ENCODE assay signal across 27 cellular contexts in the genomic region with DNA sequence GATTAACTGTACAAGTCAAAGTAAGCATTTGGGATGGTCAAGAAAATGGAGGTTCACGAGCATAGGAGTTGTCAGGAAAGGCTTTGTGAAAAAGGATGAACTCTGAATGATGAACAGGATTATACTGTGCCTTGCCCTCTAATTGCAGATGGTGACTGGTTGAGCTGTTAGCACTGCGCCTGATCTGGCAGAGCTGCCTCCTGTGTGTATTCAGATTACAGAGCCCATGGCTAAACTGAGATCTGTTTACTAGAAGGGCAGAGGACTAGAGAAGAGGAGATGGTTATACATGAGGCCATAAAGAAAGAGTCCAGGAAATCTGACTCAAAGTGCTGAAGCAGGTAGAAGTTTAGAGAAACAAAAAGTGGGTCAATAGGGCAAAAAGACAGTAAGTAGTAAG. TPM values are rescaled to one million over a fixed set of nuclear protein-coding genes. Genes with fewer than 3 reads are reported as not detected.
"Had no signal": no experiment of that assay in that cellular context is flagged by ENCODE, and none has a peak within 500 bp of the region (broad histone marks: within the 10 kb centered on the region; RNA-seq: fewer than 3 reads in every experiment).

No MANE protein-coding gene starts in this region.

- H3K27ac Mint-ChIP-seq: immature natural killer cell; memory B cell; natural killer cell treated with Interleukin-12 subunit alpha and Interleukin-12 subunit beta and Interleukin-15 and Interleukin-18, amount 100 ng/mL, for 72 hours; stimulated activated effector memory CD8-positive, alpha-beta T cell treated with anti-CD3 and anti-CD28 coated beads, Interleukin-12 subunit alpha, Interleukin-12 subunit beta, amount 100 ng/mL, for 72 hours; type B pancreatic cell had no signal

- H3K9me3 ChIP-seq: mucosa of descending colon, ovary, psoas muscle, sigmoid colon, stomach, tibial artery had no signal

- H3K27ac ChIP-seq: coronary artery, ovary, psoas muscle, sigmoid colon, stomach, tibial artery had no signal

- DNase-seq: dermis blood vessel endothelial cell; effector memory CD4-positive, alpha-beta T cell; erythroblast; hypothalamus; immature natural killer cell; islet precursor cell; kidney glomerular epithelial cell; mucosa of descending colon; naive B cell; occipital lobe; ovary; psoas muscle; right cardiac atrium; sigmoid colon; stimulated activated CD4-positive, alpha-beta T cell treated with anti-CD3 and anti-CD28 coated beads, Interleukin-2, amount 100 ng/mL, for 24 hours; stimulated activated CD4-positive, alpha-beta T cell treated with anti-CD3 and anti-CD28 coated beads, Interleukin-4, amount 100 ng/mL, for 24 hours; stimulated activated naive CD4-positive, alpha-beta T cell treated with Interleukin-2 at 50 U/mL for 16 hours; stomach; tibial artery had no signal

- H3K36me3 Mint-ChIP-seq: immature natural killer cell; memory B cell; naive B cell; natural killer cell treated with Interleukin-12 subunit alpha and Interleukin-12 subunit beta and Interleukin-15 and Interleukin-18, amount 100 ng/mL, for 72 hours; stimulated activated effector memory CD8-positive, alpha-beta T cell treated with anti-CD3 and anti-CD28 coated beads, Interleukin-12 subunit alpha, Interleukin-12 subunit beta, amount 100 ng/mL, for 72 hours; type B pancreatic cell had no signal

- H3K27me3 Mint-ChIP-seq: memory B cell, type B pancreatic cell had no signal

- H3K4me3 Mint-ChIP-seq: immature natural killer cell; memory B cell; naive B cell; natural killer cell treated with Interleukin-12 subunit alpha and Interleukin-12 subunit beta and Interleukin-15 and Interleukin-18, amount 100 ng/mL, for 72 hours; stimulated activated effector memory CD8-positive, alpha-beta T cell treated with anti-CD3 and anti-CD28 coated beads, Interleukin-12 subunit alpha, Interleukin-12 subunit beta, amount 100 ng/mL, for 72 hours; type B pancreatic cell had no signal

- H3K36me3 ChIP-seq: ovary, sigmoid colon, stomach, tibial artery had no signal

- H3K27me3 ChIP-seq: ovary, sigmoid colon, stomach, tibial artery had no signal

- H3K9me3 Mint-ChIP-seq: immature natural killer cell; memory B cell; naive B cell; natural killer cell treated with Interleukin-12 subunit alpha and Interleukin-12 subunit beta and Interleukin-15 and Interleukin-18, amount 100 ng/mL, for 72 hours; stimulated activated effector memory CD8-positive, alpha-beta T cell treated with anti-CD3 and anti-CD28 coated beads, Interleukin-12 subunit alpha, Interleukin-12 subunit beta, amount 100 ng/mL, for 72 hours; type B pancreatic cell had no signal

- H3K4me1 Mint-ChIP-seq: immature natural killer cell; memory B cell; naive B cell; stimulated activated effector memory CD8-positive, alpha-beta T cell treated with anti-CD3 and anti-CD28 coated beads, Interleukin-12 subunit alpha, Interleukin-12 subunit beta, amount 100 ng/mL, for 72 hours had no signal

- H3K4me3 ChIP-seq: coronary artery, lung, mucosa of descending colon, ovary, psoas muscle, sigmoid colon, stomach, tibial artery had no signal

- H3K4me1 ChIP-seq: psoas muscle, sigmoid colon, stomach, tibial artery had no signal

- ATAC-seq: mucosa of descending colon; natural killer cell treated with Interleukin-12 subunit alpha and Interleukin-12 subunit beta and Interleukin-15 and Interleukin-18, amount 100 ng/mL, for 72 hours; psoas muscle; right cardiac atrium; stimulated activated effector memory CD8-positive, alpha-beta T cell treated with anti-CD3 and anti-CD28 coated beads, Interleukin-12 subunit alpha, Interleukin-12 subunit beta, amount 100 ng/mL, for 72 hours had no signal

RNA-seq across cellular contexts. Expression of a gene that starts 29.7 kb away (rescaled TPM):
- polyA plus RNA-seq: immature natural killer cell, liver, lung, ovary, psoas muscle, right cardiac atrium, sigmoid colon, stomach, urinary bladder had no signal
